ENCODE assay signal across 1 cellular context in the genomic region with DNA sequence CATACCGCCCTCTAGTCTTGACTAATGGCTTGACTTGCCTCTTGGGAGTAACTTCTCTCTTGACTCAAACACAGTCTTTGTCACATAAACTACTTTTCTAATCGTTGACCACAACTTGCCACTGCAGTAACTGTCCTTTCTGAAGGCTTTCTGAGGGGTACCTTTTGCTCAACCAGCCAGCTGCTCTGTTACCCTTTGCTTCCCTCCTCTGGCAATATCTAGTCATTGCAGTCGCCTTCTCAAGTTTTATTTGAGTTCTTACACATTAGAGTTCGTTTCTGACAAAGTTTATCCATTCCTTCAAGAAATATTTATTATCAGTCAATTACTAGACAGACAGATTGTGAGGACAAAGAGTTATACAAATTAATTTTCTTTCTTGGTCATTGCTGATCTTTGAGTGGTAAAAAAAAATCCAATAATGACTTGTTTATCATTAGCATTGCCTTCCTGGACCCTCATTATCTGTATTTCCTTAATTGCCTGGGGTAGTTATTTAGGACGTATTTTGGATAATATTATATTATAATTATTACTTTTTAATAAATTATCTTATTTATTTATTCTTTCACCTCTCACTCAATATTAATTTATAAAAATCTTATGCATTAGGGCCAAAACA.
TF ChIP-seq lines count a peak whose summit lies in the region.

No MANE protein-coding gene starts in this region.

TF ChIP-seq in HCT116, 20 proteins besides CTCF, POLR2A, EP300 and RAD21 (continued from another document):
- TF ChIP-seq EZH2phosphoT487 (IDR thresholded peaks at IDR 0.05; ENCODE audit: borderline replicate concordance) (no peak), SP1 (IDR thresholded peaks at IDR 0.05; ENCODE audit: low read depth) (no peak), CBX3 (IDR thresholded peaks at IDR 0.05; ENCODE audit: low read depth) (no peak)
